Comparison of ENCODE assay signal across 10 cellular contexts in genomic region chr14:93878251-93878650, GRCh38. TPM values are rescaled to one million over a fixed set of nuclear protein-coding genes. Genes with fewer than 3 reads are reported as not detected.
"Had no signal": no experiment of that assay in that cellular context is flagged by ENCODE, and none has a peak within 500 bp of the region (broad histone marks: within the 10 kb centered on the region; RNA-seq: fewer than 3 reads in every experiment).

No MANE protein-coding gene starts in this region.

- H3K9ac ChIP-seq: GM23248 had no signal

- H3K27ac ChIP-seq: GM23248 had no signal

- H3K4me3 ChIP-seq: GM23248 had no signal

- H2AFZ ChIP-seq: GM23248 had no signal

- DNase-seq: GM23248, GOT3, H9, HCEC 1CT, HFFc6, KBM-7 had no signal

- FAIRE-seq: H54, HTR-8/SVneo had no signal

RNA-seq across cellular contexts. Expression of gene FAM181A, which starts 48.9 kb away (rescaled TPM):
- total RNA-seq: GM23248, H9, HFFc6, HT-29 had no signal
- polyA plus RNA-seq: GM23248, IgD-negative memory B cell had no signal
